In the genomic region with DNA sequence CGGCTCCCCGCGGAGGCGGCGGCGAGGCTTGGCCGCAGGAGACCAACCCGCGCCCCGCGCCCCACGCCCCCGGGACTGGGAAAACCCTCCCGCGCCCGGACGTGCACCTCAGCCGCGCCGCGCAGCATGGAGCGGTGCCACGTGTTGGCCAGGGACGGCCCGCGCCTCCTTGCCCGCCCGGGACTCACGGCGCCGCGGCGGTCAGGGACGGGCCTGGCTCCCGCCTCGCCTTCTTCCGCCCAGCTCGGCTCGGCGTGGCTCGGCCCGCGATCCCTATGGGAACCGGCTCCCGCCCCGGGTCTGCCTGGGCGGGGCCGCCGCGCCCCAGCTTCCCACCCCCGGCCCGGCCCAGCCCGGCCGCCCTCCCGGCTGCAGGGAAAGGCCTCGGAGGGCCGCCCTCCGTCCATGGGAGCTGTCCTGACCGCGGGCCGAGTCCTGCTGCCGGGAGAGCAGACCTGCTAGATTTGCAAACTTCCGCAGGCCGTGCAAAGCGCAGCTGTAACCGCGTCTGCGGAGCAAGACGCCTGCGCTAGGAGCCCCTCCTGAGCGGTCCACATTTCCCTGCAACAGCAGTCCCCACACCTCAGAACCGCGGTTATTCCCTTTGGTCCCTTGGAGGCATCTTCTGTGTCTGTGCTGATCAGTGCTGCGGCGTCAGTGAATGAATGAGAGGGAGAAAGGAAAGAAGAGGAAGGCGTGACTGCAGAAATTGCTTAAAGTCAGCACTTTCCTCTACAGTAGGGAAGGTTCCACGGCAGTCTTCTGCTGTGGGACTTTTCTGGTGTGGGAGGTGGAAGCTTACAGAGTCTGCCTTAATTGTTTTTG, we compare ENCODE assay signal across 2 cellular contexts.
A peak's percentile ranks its signal among the peaks of the same experiment; 100 is the strongest.
TF ChIP-seq lines count a peak whose summit lies in the region.

A gene (minus strand): TSS at position 246 of the 825 bp plus-strand sequence. CDS start 1,013 bp downstream, outside the sequence.

TF ChIP-seq in IMR-90, 13 proteins besides CTCF, POLR2A, EP300 and RAD21:
- TF ChIP-seq BHLHE40 (IDR thresholded peaks at IDR 0.05; ENCODE audit: low read depth, low read length) (no peak), CHD1 (IDR thresholded peaks at IDR 0.05; ENCODE audit: low read depth, low read length) (no peak), MAFK (IDR thresholded peaks at IDR 0.05; ENCODE audit: low read depth, low read length) (peak; percentile 63), MXI1 (IDR thresholded peaks at IDR 0.05; ENCODE audit: borderline replicate concordance, low read depth, low read length) (peak; percentile 97), SMC3 (IDR thresholded peaks at IDR 0.05; ENCODE audit: low read depth, low read length) (no peak), MAZ (IDR thresholded peaks at IDR 0.05; ENCODE audit: borderline replicate concordance, low read depth, low read length) (peak; percentile 28; the same call in 1 of the 2 replicates)
- TF ChIP-seq, protein P1, sequence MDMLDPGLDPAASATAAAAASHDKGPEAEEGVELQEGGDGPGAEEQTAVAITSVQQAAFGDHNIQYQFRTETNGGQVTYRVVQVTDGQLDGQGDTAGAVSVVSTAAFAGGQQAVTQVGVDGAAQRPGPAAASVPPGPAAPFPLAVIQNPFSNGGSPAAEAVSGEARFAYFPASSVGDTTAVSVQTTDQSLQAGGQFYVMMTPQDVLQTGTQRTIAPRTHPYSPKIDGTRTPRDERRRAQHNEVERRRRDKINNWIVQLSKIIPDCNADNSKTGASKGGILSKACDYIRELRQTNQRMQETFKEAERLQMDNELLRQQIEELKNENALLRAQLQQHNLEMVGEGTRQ (IDR thresholded peaks at IDR 0.05; ENCODE audit: low read depth, low read length), result peak; percentile 50; the same call in 1 of the 2 replicates

TF ChIP-seq in GM12878, 131 proteins besides CTCF, POLR2A, EP300 and RAD21:
- TF ChIP-seq LARP7 (IDR thresholded peaks at IDR 0.05) (peak; percentile 90), IKZF1 (conservative IDR thresholded peaks at IDR 0.05) (peak; percentile 92), EED (IDR thresholded peaks at IDR 0.05; ENCODE audit: low read depth) (0 out of 2 replicates have a peak, but pooled peaks have one; percentile 40), ASH2L (IDR thresholded peaks at IDR 0.05; ENCODE audit: borderline replicate concordance, low read depth) (peak; percentile 61; the same call in 1 of the 2 replicates), RB1 (IDR thresholded peaks at IDR 0.05; ENCODE audit: borderline replicate concordance) (peak; percentile 40; the same call in 1 of the 2 replicates), DPF2 (IDR thresholded peaks at IDR 0.05) (peak; percentile 76; the same call in 1 of the 2 replicates), BHLHE40 (IDR thresholded peaks at IDR 0.05; ENCODE audit: borderline replicate concordance in 1 of 2, low read depth in 2 of 2, low read length in 1 of 2) (peak in 1 of 2 experiments; percentile 65; a peak in 2 of 4 replicates), MYC (IDR thresholded peaks at IDR 0.05; ENCODE audit: insufficient read depth, insufficient read length, insufficient replicate concordance, low read length, severe bottlenecking) (peak; percentile 89), EGR1 (IDR thresholded peaks at IDR 0.05; ENCODE audit: borderline replicate concordance in 1 of 2, low read depth in 2 of 2, low read length in 2 of 2) (peak in 1 of 2 experiments; percentile 59; a peak in 1 of 3 replicates), CREM (IDR thresholded peaks at IDR 0.05; ENCODE audit: low read depth) (0 out of 2 replicates have a peak, but pooled peaks have one; percentile 28), NR2F1 (conservative IDR thresholded peaks at IDR 0.05) (0 out of 2 replicates have a peak, but pooled peaks have one; percentile 54), GATAD2B (conservative IDR thresholded peaks at IDR 0.05; ENCODE audit: low read depth) (peak; percentile 88), BACH1 (IDR thresholded peaks at IDR 0.05; ENCODE audit: borderline replicate concordance) (peak; percentile 34; the same call in 1 of the 2 replicates), NR2C1 (IDR thresholded peaks at IDR 0.05) (no peak), ZNF24 (IDR thresholded peaks at IDR 0.05) (0 out of 2 replicates have a peak, but pooled peaks have one; percentile 47), HDGF (IDR thresholded peaks at IDR 0.05) (no peak), ZNF217 (IDR thresholded peaks at IDR 0.05) (peak; percentile 59; the same call in 1 of the 2 replicates)
- TF ChIP-seq, protein P2, sequence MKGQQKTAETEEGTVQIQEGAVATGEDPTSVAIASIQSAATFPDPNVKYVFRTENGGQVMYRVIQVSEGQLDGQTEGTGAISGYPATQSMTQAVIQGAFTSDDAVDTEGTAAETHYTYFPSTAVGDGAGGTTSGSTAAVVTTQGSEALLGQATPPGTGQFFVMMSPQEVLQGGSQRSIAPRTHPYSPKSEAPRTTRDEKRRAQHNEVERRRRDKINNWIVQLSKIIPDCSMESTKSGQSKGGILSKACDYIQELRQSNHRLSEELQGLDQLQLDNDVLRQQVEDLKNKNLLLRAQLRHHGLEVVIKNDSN (IDR thresholded peaks at IDR 0.05; ENCODE audit: borderline replicate concordance, extremely low read length, insufficient read depth, low read depth, low read length), result peak; percentile 33
- TF ChIP-seq, protein P3, sequence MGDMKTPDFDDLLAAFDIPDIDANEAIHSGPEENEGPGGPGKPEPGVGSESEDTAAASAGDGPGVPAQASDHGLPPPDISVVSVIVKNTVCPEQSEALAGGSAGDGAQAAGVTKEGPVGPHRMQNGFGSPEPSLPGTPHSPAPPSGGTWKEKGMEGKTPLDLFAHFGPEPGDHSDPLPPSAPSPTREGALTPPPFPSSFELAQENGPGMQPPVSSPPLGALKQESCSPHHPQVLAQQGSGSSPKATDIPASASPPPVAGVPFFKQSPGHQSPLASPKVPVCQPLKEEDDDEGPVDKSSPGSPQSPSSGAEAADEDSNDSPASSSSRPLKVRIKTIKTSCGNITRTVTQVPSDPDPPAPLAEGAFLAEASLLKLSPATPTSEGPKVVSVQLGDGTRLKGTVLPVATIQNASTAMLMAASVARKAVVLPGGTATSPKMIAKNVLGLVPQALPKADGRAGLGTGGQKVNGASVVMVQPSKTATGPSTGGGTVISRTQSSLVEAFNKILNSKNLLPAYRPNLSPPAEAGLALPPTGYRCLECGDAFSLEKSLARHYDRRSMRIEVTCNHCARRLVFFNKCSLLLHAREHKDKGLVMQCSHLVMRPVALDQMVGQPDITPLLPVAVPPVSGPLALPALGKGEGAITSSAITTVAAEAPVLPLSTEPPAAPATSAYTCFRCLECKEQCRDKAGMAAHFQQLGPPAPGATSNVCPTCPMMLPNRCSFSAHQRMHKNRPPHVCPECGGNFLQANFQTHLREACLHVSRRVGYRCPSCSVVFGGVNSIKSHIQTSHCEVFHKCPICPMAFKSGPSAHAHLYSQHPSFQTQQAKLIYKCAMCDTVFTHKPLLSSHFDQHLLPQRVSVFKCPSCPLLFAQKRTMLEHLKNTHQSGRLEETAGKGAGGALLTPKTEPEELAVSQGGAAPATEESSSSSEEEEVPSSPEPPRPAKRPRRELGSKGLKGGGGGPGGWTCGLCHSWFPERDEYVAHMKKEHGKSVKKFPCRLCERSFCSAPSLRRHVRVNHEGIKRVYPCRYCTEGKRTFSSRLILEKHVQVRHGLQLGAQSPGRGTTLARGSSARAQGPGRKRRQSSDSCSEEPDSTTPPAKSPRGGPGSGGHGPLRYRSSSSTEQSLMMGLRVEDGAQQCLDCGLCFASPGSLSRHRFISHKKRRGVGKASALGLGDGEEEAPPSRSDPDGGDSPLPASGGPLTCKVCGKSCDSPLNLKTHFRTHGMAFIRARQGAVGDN (IDR thresholded peaks at IDR 0.05), result peak; percentile 84
- TF ChIP-seq, protein P4, sequence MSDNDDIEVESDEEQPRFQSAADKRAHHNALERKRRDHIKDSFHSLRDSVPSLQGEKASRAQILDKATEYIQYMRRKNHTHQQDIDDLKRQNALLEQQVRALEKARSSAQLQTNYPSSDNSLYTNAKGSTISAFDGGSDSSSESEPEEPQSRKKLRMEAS (IDR thresholded peaks at IDR 0.05; ENCODE audit: low read depth, low read length), result 0 out of 2 replicates have a peak, but pooled peaks have one; percentile 16
- TF ChIP-seq, protein P5, sequence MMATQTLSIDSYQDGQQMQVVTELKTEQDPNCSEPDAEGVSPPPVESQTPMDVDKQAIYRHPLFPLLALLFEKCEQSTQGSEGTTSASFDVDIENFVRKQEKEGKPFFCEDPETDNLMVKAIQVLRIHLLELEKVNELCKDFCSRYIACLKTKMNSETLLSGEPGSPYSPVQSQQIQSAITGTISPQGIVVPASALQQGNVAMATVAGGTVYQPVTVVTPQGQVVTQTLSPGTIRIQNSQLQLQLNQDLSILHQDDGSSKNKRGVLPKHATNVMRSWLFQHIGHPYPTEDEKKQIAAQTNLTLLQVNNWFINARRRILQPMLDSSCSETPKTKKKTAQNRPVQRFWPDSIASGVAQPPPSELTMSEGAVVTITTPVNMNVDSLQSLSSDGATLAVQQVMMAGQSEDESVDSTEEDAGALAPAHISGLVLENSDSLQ (IDR thresholded peaks at IDR 0.05), result no peak
- TF ChIP-seq, protein P6, sequence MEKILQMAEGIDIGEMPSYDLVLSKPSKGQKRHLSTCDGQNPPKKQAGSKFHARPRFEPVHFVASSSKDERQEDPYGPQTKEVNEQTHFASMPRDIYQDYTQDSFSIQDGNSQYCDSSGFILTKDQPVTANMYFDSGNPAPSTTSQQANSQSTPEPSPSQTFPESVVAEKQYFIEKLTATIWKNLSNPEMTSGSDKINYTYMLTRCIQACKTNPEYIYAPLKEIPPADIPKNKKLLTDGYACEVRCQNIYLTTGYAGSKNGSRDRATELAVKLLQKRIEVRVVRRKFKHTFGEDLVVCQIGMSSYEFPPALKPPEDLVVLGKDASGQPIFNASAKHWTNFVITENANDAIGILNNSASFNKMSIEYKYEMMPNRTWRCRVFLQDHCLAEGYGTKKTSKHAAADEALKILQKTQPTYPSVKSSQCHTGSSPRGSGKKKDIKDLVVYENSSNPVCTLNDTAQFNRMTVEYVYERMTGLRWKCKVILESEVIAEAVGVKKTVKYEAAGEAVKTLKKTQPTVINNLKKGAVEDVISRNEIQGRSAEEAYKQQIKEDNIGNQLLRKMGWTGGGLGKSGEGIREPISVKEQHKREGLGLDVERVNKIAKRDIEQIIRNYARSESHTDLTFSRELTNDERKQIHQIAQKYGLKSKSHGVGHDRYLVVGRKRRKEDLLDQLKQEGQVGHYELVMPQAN (conservative IDR thresholded peaks at IDR 0.05), result peak; percentile 80
- TF ChIP-seq, protein P7, sequence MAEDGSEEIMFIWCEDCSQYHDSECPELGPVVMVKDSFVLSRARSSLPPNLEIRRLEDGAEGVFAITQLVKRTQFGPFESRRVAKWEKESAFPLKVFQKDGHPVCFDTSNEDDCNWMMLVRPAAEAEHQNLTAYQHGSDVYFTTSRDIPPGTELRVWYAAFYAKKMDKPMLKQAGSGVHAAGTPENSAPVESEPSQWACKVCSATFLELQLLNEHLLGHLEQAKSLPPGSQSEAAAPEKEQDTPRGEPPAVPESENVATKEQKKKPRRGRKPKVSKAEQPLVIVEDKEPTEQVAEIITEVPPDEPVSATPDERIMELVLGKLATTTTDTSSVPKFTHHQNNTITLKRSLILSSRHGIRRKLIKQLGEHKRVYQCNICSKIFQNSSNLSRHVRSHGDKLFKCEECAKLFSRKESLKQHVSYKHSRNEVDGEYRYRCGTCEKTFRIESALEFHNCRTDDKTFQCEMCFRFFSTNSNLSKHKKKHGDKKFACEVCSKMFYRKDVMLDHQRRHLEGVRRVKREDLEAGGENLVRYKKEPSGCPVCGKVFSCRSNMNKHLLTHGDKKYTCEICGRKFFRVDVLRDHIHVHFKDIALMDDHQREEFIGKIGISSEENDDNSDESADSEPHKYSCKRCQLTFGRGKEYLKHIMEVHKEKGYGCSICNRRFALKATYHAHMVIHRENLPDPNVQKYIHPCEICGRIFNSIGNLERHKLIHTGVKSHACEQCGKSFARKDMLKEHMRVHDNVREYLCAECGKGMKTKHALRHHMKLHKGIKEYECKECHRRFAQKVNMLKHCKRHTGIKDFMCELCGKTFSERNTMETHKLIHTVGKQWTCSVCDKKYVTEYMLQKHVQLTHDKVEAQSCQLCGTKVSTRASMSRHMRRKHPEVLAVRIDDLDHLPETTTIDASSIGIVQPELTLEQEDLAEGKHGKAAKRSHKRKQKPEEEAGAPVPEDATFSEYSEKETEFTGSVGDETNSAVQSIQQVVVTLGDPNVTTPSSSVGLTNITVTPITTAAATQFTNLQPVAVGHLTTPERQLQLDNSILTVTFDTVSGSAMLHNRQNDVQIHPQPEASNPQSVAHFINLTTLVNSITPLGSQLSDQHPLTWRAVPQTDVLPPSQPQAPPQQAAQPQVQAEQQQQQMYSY (CRISPR knock-in tag; IDR thresholded peaks at IDR 0.05), result no peak
- TF ChIP-seq, protein P1 (IDR thresholded peaks at IDR 0.05; ENCODE audit: borderline replicate concordance, low read depth, low read length), result no peak
